Comparison of ENCODE assay signal across 31 cellular contexts in the genomic region with DNA sequence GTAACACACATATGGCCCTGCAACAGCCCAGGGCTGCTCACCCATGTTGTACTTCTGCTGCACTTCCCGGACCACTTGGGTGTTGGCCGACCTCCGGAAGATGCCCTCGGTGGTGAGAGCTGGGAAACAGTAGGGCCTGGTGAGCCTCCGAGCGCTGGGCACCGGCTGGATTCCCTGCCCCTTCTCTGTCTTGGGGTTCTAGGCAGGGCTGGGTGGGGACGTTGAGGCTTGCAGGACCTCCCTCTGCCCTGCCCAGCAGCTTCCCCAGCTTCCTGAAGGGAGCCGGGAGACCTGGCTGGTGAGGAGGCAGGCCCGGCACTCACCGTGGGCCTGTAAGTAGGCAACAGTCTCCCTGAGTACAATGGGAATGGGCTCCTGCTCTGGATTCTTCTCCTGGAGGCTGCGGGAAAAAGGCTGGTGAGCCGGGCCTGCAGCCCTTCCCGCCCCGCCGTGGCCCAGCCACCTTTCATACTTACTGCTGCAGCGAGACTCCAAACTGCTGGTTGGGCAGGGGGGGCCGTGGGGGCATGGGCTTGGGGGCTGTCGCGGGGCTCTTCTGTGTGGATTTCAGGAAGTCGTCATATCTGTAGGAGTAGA. TPM values are rescaled to one million over a fixed set of nuclear protein-coding genes. Genes with fewer than 3 reads are reported as not detected.
DNase-seq lines count a peak whose midpoint lies in the region; ATAC-seq, FAIRE-seq and TF ChIP-seq lines count a peak whose summit lies in the region.
"Had no signal": no experiment of that assay in that cellular context is flagged by ENCODE, and none has a peak within 500 bp of the region (broad histone marks: within the 10 kb centered on the region; RNA-seq: fewer than 3 reads in every experiment).

No MANE protein-coding gene starts in this region.

- H3K27ac ChIP-seq in left ventricle myocardium inferior (replicated peaks) (no peak overlapping the region), kidney (ENCODE audit: low read depth in 2 of 2, low read length in 2 of 2) (no peak overlapping the region), spleen (peak overlapping the region in 2 of 8 donors; percentile 28 to 78)
- H3K27ac ChIP-seq: GM23248 had no signal

- no peaks in the 10 kb centered on the region for H3K9me3 ChIP-seq in left ventricle myocardium inferior (replicated peaks)
- H3K9me3 ChIP-seq in kidney (ENCODE audit: control insufficient read depth in 1 of 2, low read length in 2 of 2), result no peaks in the 10 kb centered on the region
- H3K9me3 ChIP-seq in spleen, result no peaks in the 10 kb centered on the region
- H3K9me3 ChIP-seq: BLaER1 had no signal

- H3K9ac ChIP-seq in kidney (ENCODE audit: low read length in 2 of 2), result no peak overlapping the region
- H3K9ac ChIP-seq: BLaER1, GM23248 had no signal

- no peak for FAIRE-seq in kidney (lab: Jason Lieb, UNC)
- FAIRE-seq: A204.1, GM18507, HepG2, K562 had no signal

- intact Hi-C loops in left ventricle myocardium inferior (cut with micrococcal nuclease) (no loop called here), cardiac septum (cut with DNase I) (no loop called here), kidney (cut with DNase I) (no loop called here), spleen (cut with DNase I; ENCODE audit: low total_unique reads) (no loop called here)

- no peak for TF ChIP-seq POLR2A in spleen (IDR thresholded peaks at IDR 0.05)
- TF ChIP-seq POLR2A in erythroblast (IDR thresholded peaks at IDR 0.05; ENCODE audit: low read length), result no peak

- H3K4me1 ChIP-seq in left ventricle myocardium inferior (peaks cover 55% of the 10 kb centered on the region), kidney (ENCODE audit: control insufficient read depth in 1 of 2, insufficient read depth in 1 of 2, low read depth in 1 of 2, low read length in 2 of 2) (peaks cover 0 to 14% of the 10 kb centered on the region in 2 donors), spleen (peaks cover 19 to 71% (median 40%) of the 10 kb centered on the region in 6 donors)

- H3K4me3 ChIP-seq in left ventricle myocardium inferior (no peak overlapping the region), kidney (ENCODE audit: low read length in 2 of 2) (no peak overlapping the region), spleen (no peak overlapping the region)
- H3K4me3 ChIP-seq: BLaER1, GM23248, K562 had no signal

- H3K36me3 ChIP-seq in left ventricle myocardium inferior (peaks cover 79% of the 10 kb centered on the region), kidney (ENCODE audit: control insufficient read depth in 1 of 2, insufficient read depth in 2 of 2, low read length in 2 of 2) (peaks cover 13 to 28% of the 10 kb centered on the region in 2 donors), spleen (peaks cover 8 to 93% (median 63%) of the 10 kb centered on the region in 6 donors)

- DNase-seq in left ventricle myocardium inferior (peak; percentile 7), cardiac septum (ENCODE audit: low spot score) (no peak), kidney (peak; percentile 64), spleen (peak; percentile 52), erythroblast (lab: John Stamatoyannopoulos, UW) (no peak), SHP77 (lab: John Stamatoyannopoulos, UW) (no peak)
- DNase-seq: CD4-positive, alpha-beta memory T cell; COR-L47; DMS53; GM23248; Kasumi-1; NCI-H1092 treated with DMSO at 0.1 percent for 48 hours; NCI-H1436 treated with DMSO at 0.1 percent for 48 hours; NCI-H1930; NCI-H2107; NCI-H524 treated with DMSO at 0.1 percent for 48 hours; NCI-H774; Right ventricle myocardium superior had no signal

- TF ChIP-seq CTCF in left ventricle myocardium inferior (IDR thresholded peaks at IDR 0.05; ENCODE audit: borderline replicate concordance), result no peak
- no peak for TF ChIP-seq CTCF in kidney (IDR thresholded peaks at IDR 0.05; ENCODE audit: borderline replicate concordance, extremely low read depth, insufficient read depth)
- TF ChIP-seq CTCF in spleen (IDR thresholded peaks at IDR 0.05 in 8 of 11, conservative IDR thresholded peaks at IDR 0.05 in 3 of 11), result no peak

- H3K27me3 ChIP-seq in left ventricle myocardium inferior (ENCODE audit: low read depth) (no peaks in the 10 kb centered on the region), spleen (replicated peaks in 1 of 7) (no peaks in the 10 kb centered on the region)
- H3K27me3 ChIP-seq: BLaER1 had no signal

- WGBS in spleen, 5 donors, result 84 to 93% (median 87%) methylated on average over 9 to 21 of the region's 21 CpGs

- ATAC-seq in GM18870 (IDR thresholded peaks at IDR 0.05; ENCODE audit: unreplicated experiment), result no peak
- ATAC-seq: HepG2, K562 had no signal

RNA-seq across cellular contexts. Expression of gene ARHGAP1, which starts 20.2 kb away (rescaled TPM):
- 101 TPM for total RNA-seq in left ventricle myocardium inferior
- total RNA-seq in cardiac septum, result 152 TPM
- 137 TPM for total RNA-seq in kidney
- polyA plus RNA-seq in kidney (ENCODE audit: insufficient read depth, low read depth, low replicate concordance), result 35.5 TPM
- total RNA-seq in spleen, result 100 to 1,000 TPM in 2 of 7 donors, 10 to 100 TPM in 5; 62.5 to 137 (median 88.7) TPM
- 10 to 100 TPM; 13.3 to 26.5 (median 15.5) TPM for polyA plus RNA-seq in spleen

RNA-seq across cellular contexts. Expression of gene ZNF408, which starts 20.6 kb away (rescaled TPM):
- total RNA-seq in left ventricle myocardium inferior (7.3 TPM), cardiac septum (6.7 TPM), kidney (9.7 TPM), spleen (10 to 100 TPM in 5 of 7 donors, 1 to 10 TPM in 2; 6.9 to 17.4 (median 10.8) TPM)
- polyA plus RNA-seq in kidney (ENCODE audit: insufficient read depth, low read depth, low replicate concordance) (7.8 TPM), spleen (10 to 100 TPM in 1 of 3 donors, 1 to 10 TPM in 2; 4.7 to 10.2 (median 6.1) TPM)

RNA-seq across cellular contexts. Expression of gene F2, which starts 38.8 kb away (rescaled TPM):
- total RNA-seq in left ventricle myocardium inferior, result not detected
- total RNA-seq in cardiac septum, result not detected
- total RNA-seq in kidney, result not detected
- polyA plus RNA-seq in kidney (ENCODE audit: insufficient read depth, low read depth, low replicate concordance), result not detected
- total RNA-seq in spleen, result under 1 TPM in 2 of 7 donors, not detected in 5; 0.23 to 0.33 TPM
- under 1 TPM in 1 of 3 donors, not detected in 2; 0.03 TPM for polyA plus RNA-seq in spleen
- total RNA-seq: CD4-positive, alpha-beta memory T cell; Daoy; G401; GM23248; H7; HT1080; M059J; SK-MEL-5 had no signal
- polyA plus RNA-seq: AG04450; CD4-positive, alpha-beta memory T cell; GM23248; K562 had no signal

Comparison
In these comparisons a context has a peak if more than half of its experiments do, and no peak if none do; other contexts are left out.
1. DNase-seq: peak in left ventricle myocardium inferior (single experiment), kidney (single experiment) and spleen (single experiment); none in cardiac septum (single experiment), erythroblast (0 of 2) and SHP77 (0 of 2).